9 cellular contexts compared by ENCODE assay signal in genomic region chr6:154731296-154732218, GRCh38. TPM values are rescaled to one million over a fixed set of nuclear protein-coding genes. Genes with fewer than 3 reads are reported as not detected.
A peak's percentile ranks its signal among the peaks of the same experiment; 100 is the strongest.
DNase-seq lines count a peak whose midpoint lies in the region; ATAC-seq and TF ChIP-seq lines count a peak whose summit lies in the region.
"Had no signal": no experiment of that assay in that cellular context is flagged by ENCODE, and none has a peak within 500 bp of the region (broad histone marks: within the 10 kb centered on the region; RNA-seq: fewer than 3 reads in every experiment).

No MANE protein-coding gene starts in this region.

- H3K4me3 Mint-ChIP-seq in GM23338 = peak overlapping the region; percentile 53
- peak overlapping the region; percentile 63 for H3K4me3 Mint-ChIP-seq in activated T-helper 1 cell treated with anti-CD3 and anti-CD28 coated beads, Interleukin-12 subunit alpha, Interleukin-12 subunit beta, Interleukin-2, Interleukin-4 antibody, amounts not matched to agents 30 ng/mL and 10 ng/mL and 1 ng/mL, durations not matched to agents 14 hours and 24 hours and 36 hours
- peak overlapping the region; percentile 24 for H3K4me3 Mint-ChIP-seq in mesothelial cell of epicardium

- peaks cover 24% of the 10 kb centered on the region for H3K79me2 ChIP-seq in GM23338 (replicated peaks; ENCODE audit: insufficient read depth)

- H3K4me3 ChIP-seq in GM23338 = no peak overlapping the region

- H3K27ac ChIP-seq in C4-2B (peak overlapping the region; percentile 97), GM23338 (ENCODE audit: low read depth) (peak overlapping the region; percentile 100)

- H3K9me3 Mint-ChIP-seq in GM23338 (peaks cover 3% of the 10 kb centered on the region; the same call in 1 of the 3 replicates), mesothelial cell of epicardium (no peaks in the 10 kb centered on the region)
- no peaks in the 10 kb centered on the region for H3K9me3 Mint-ChIP-seq in activated T-helper 1 cell treated with anti-CD3 and anti-CD28 coated beads, Interleukin-12 subunit alpha, Interleukin-12 subunit beta, Interleukin-2, Interleukin-4 antibody, amounts not matched to agents 30 ng/mL and 10 ng/mL and 1 ng/mL, durations not matched to agents 14 hours and 24 hours and 36 hours

- peaks cover 14% of the 10 kb centered on the region for H3K27me3 Mint-ChIP-seq in GM23338 (ENCODE audit: insufficient read depth, low read depth, poor library complexity)
- H3K27me3 Mint-ChIP-seq in activated T-helper 1 cell treated with anti-CD3 and anti-CD28 coated beads, Interleukin-12 subunit alpha, Interleukin-12 subunit beta, Interleukin-2, Interleukin-4 antibody, amounts not matched to agents 30 ng/mL and 10 ng/mL and 1 ng/mL, durations not matched to agents 14 hours and 24 hours and 36 hours (ENCODE audit: insufficient read depth) = peaks cover 4% of the 10 kb centered on the region
- H3K27me3 Mint-ChIP-seq in mesothelial cell of epicardium (ENCODE audit: low read depth) = no peaks in the 10 kb centered on the region

- ATAC-seq in GM23338 = no peak
- no peak for ATAC-seq in GM18909 (IDR thresholded peaks at IDR 0.05; ENCODE audit: poor library complexity, unreplicated experiment)
- ATAC-seq in GM19463 (IDR thresholded peaks at IDR 0.05; ENCODE audit: unreplicated experiment) = no peak

- H3K27me3 ChIP-seq in GM23338 (ENCODE audit: insufficient read depth) = no peaks in the 10 kb centered on the region

- peaks cover 9% of the 10 kb centered on the region for H3K4me1 ChIP-seq in GM23338 (ENCODE audit: insufficient read depth)

- in situ Hi-C loops in G401 (cut with HindIII; ENCODE audit: low sequenced_read_pairs) = no loop called here

- H3K36me3 ChIP-seq in GM23338 (ENCODE audit: insufficient read depth) = no peaks in the 10 kb centered on the region

- peak overlapping the region; percentile 96; the same call in 1 of the 2 replicates for H3K4me2 ChIP-seq in GM23338

- DNase-seq in GM23338 (ENCODE audit: low spot score) (peak; percentile 27), mesothelial cell of epicardium (ENCODE audit: low spot score in 2 of 2, unreplicated experiment in 2 of 2) (no peak), G401 (ENCODE audit: low spot score) (no peak), cardiac septum (ENCODE audit: low spot score) (no peak)
- DNase-seq in activated T-helper 1 cell treated with anti-CD3 and anti-CD28 coated beads, Interleukin-12 subunit alpha, Interleukin-12 subunit beta, Interleukin-2, Interleukin-4 antibody, amounts not matched to agents 30 ng/mL and 10 ng/mL and 1 ng/mL, durations not matched to agents 14 hours and 24 hours and 36 hours (ENCODE audit: low spot score) = no peak
- DNase-seq: activated CD4-positive, alpha-beta T cell treated with anti-CD3 and anti-CD28 coated beads, Interleukin-2, amount 50 U/mL, for 4 hours had no signal

- H3K4me1 Mint-ChIP-seq in GM23338 (peaks cover 18% of the 10 kb centered on the region), mesothelial cell of epicardium (peaks cover 33% of the 10 kb centered on the region)
- H3K4me1 Mint-ChIP-seq in activated T-helper 1 cell treated with anti-CD3 and anti-CD28 coated beads, Interleukin-12 subunit alpha, Interleukin-12 subunit beta, Interleukin-2, Interleukin-4 antibody, amounts not matched to agents 30 ng/mL and 10 ng/mL and 1 ng/mL, durations not matched to agents 14 hours and 24 hours and 36 hours (ENCODE audit: low read depth) = peaks cover 25% of the 10 kb centered on the region

- H3K27ac Mint-ChIP-seq in GM23338 = peak overlapping the region; percentile 17; the same call in 1 of the 2 replicates
- peak overlapping the region; percentile 9 for H3K27ac Mint-ChIP-seq in activated T-helper 1 cell treated with anti-CD3 and anti-CD28 coated beads, Interleukin-12 subunit alpha, Interleukin-12 subunit beta, Interleukin-2, Interleukin-4 antibody, amounts not matched to agents 30 ng/mL and 10 ng/mL and 1 ng/mL, durations not matched to agents 14 hours and 24 hours and 36 hours
- peak overlapping the region; percentile 96 for H3K27ac Mint-ChIP-seq in mesothelial cell of epicardium

- TF ChIP-seq CTCF in C4-2B (conservative IDR thresholded peaks at IDR 0.05) (no peak), GM23338 (conservative IDR thresholded peaks at IDR 0.05; ENCODE audit: low read depth in 2 of 2) (no peak), mesothelial cell of epicardium (IDR thresholded peaks at IDR 0.05; ENCODE audit: unreplicated experiment) (no peak)

- peaks cover 12% of the 10 kb centered on the region for H3K36me3 Mint-ChIP-seq in GM23338 (ENCODE audit: low read depth)
- peaks cover 8% of the 10 kb centered on the region for H3K36me3 Mint-ChIP-seq in activated T-helper 1 cell treated with anti-CD3 and anti-CD28 coated beads, Interleukin-12 subunit alpha, Interleukin-12 subunit beta, Interleukin-2, Interleukin-4 antibody, amounts not matched to agents 30 ng/mL and 10 ng/mL and 1 ng/mL, durations not matched to agents 14 hours and 24 hours and 36 hours (ENCODE audit: low read depth)
- H3K36me3 Mint-ChIP-seq in mesothelial cell of epicardium = peaks cover under 1% of the 10 kb centered on the region

- H2AFZ ChIP-seq in GM23338 = peak overlapping the region; percentile 99; the same call in 1 of the 2 replicates

- peaks cover 8% of the 10 kb centered on the region; the same call in 1 of the 2 replicates for H4K20me1 ChIP-seq in GM23338 (replicated peaks; ENCODE audit: insufficient read depth)

- H3K9me2 ChIP-seq in GM23338 (ENCODE audit: insufficient read depth) = no peaks in the 10 kb centered on the region

- H3F3A ChIP-seq in GM23338 (replicated peaks; ENCODE audit: low read depth) = peaks cover 3% of the 10 kb centered on the region; the same call in 1 of the 2 replicates

- intact Hi-C loops in activated T-helper 1 cell treated with anti-CD3 and anti-CD28 coated beads, Interleukin-12 subunit alpha, Interleukin-12 subunit beta, Interleukin-2, Interleukin-4 antibody, amounts not matched to agents 30 ng/mL and 10 ng/mL and 1 ng/mL, durations not matched to agents 14 hours and 24 hours and 36 hours (cut with micrococcal nuclease) = loop anchor here (2.0 to 10.0 kb wide), 6 partner anchors 124 to 1953 kb away; partner anchors contain the start of genes FBXO5 and TIAM2
- intact Hi-C loops in cardiac septum (cut with DNase I) = no loop called here

TF ChIP-seq in GM23338, 12 proteins besides CTCF, POLR2A, EP300 and RAD21 (continues in another document):
- TF ChIP-seq EZH2phosphoT487 (IDR thresholded peaks at IDR 0.05; ENCODE audit: unreplicated experiment) (no peak), ETS1 (IDR thresholded peaks at IDR 0.05) (no peak)

RNA-seq across cellular contexts. Expression of gene SCAF8, which starts 1.7 kb away (rescaled TPM):
- total RNA-seq in GM23338 (2014; rRNA removed; shearing (Covaris generic)) = 37.9 and 40.8 TPM in 2 replicates
- polyA plus RNA-seq in GM23338 (2016; fragmentation: Nextera tagmentation; extraction: Ambion mirVana) = 12.8 and 13.8 TPM in 2 replicates
- total RNA-seq in activated T-helper 1 cell treated with anti-CD3 and anti-CD28 coated beads, Interleukin-12 subunit alpha, Interleukin-12 subunit beta, Interleukin-2, Interleukin-4 antibody, amounts not matched to agents 30 ng/mL and 10 ng/mL and 1 ng/mL, durations not matched to agents 14 hours and 24 hours and 36 hours = 37.7 and 40.9 TPM in 2 replicates
- total RNA-seq in mesothelial cell of epicardium (75.8 to 79.9 TPM (median 76.7 TPM) in 3 replicates), cardiac septum (62.7 TPM)
- total RNA-seq in G401 (2014; rRNA removed; shearing (Covaris generic)) = 18.6 and 26.2 TPM in 2 replicates

Comparison
In these comparisons a context has a peak if more than half of its experiments do, and no peak if none do; other contexts are left out.
1. H3K27ac Mint-ChIP-seq: peak in every context shown above with its lines; median percentile 96 in mesothelial cell of epicardium; 17 in GM23338; 9 in activated T-helper 1 cell treated with anti-CD3 and anti-CD28 coated beads, Interleukin-12 subunit alpha, Interleukin-12 subunit beta, Interleukin-2, Interleukin-4 antibody, amounts not matched to agents 30 ng/mL and 10 ng/mL and 1 ng/mL, durations not matched to agents 14 hours and 24 hours and 36 hours.